21 cellular contexts compared by ENCODE assay signal in the genomic region with DNA sequence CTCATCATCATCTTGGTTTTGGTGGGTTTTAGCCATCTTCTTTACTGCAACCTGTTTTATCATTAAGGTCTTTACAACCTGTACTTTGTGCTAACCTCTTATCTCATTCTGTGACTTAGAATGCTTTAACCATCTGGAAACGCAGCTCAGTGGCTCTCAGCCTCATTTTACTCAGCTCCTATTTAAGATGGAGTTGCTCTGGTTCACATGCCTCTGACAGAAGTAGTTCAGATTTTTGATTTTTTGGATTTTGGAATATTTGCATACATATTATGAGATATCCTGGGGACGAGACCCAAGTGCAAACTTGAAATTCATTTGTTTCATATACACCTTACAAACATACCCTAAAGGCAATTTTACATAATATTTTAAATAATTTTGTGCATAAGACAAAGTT. TPM values are rescaled to one million over a fixed set of nuclear protein-coding genes. Genes with fewer than 3 reads are reported as not detected.
DNase-seq lines count a peak whose midpoint lies in the region; ATAC-seq and TF ChIP-seq lines count a peak whose summit lies in the region.
"Had no signal": no experiment of that assay in that cellular context is flagged by ENCODE, and none has a peak within 500 bp of the region (broad histone marks: within the 10 kb centered on the region; RNA-seq: fewer than 3 reads in every experiment).

No MANE protein-coding gene starts in this region.

- peaks cover 44% of the 10 kb centered on the region for H3K36me3 Mint-ChIP-seq in activated naive CD4-positive, alpha-beta T cell treated with anti-CD3 and anti-CD28 coated beads for 36 hours (ENCODE audit: low read depth)
- peaks cover 66% of the 10 kb centered on the region for H3K36me3 Mint-ChIP-seq in activated naive CD4-positive, alpha-beta T cell treated with anti-CD3 and anti-CD28 coated beads, Interleukin-2, amount 10 ng/mL, durations not matched to agents 7 days and 5 days
- H3K36me3 Mint-ChIP-seq in GM23338 (ENCODE audit: low read depth): peaks cover 46% of the 10 kb centered on the region
- H3K36me3 Mint-ChIP-seq in activated naive CD8-positive, alpha-beta T cell treated with anti-CD3 and anti-CD28 coated beads for 36 hours: peaks cover 54% of the 10 kb centered on the region
- peaks cover 39 to 54% of the 10 kb centered on the region in 2 donors for H3K36me3 Mint-ChIP-seq in stimulated activated naive B cell treated with anti-CD40 and anti-IgM and Interleukin-4, amounts not matched to agents 10 μg/mL and 1 μg/mL and 100 μg/mL, for 72 hours

- no peak for DNase-seq in activated naive CD4-positive, alpha-beta T cell treated with anti-CD3 and anti-CD28 coated beads for 36 hours
- no peak for DNase-seq in activated naive CD4-positive, alpha-beta T cell treated with anti-CD3 and anti-CD28 coated beads, Interleukin-2, amount 10 ng/mL, durations not matched to agents 7 days and 5 days
- DNase-seq in GM23338 (ENCODE audit: low spot score) (no peak), NCI-H2107 treated with DMSO at 0.1 percent for 48 hours (lab: John Stamatoyannopoulos, UW; ENCODE audit: unreplicated experiment) (no peak)
- no peak for DNase-seq in activated naive CD8-positive, alpha-beta T cell treated with anti-CD3 and anti-CD28 coated beads for 36 hours
- no peak for DNase-seq in stimulated activated naive B cell treated with anti-CD40 and anti-IgM and Interleukin-4, amounts not matched to agents 10 μg/mL and 1 μg/mL and 100 μg/mL, for 72 hours
- DNase-seq: 8988T, COR-L47, DMS153, HFFc6, Kasumi-1, MM.1S, NCI-H1092 treated with DMSO at 0.1 percent for 48 hours, NCI-H1694, NCI-H345, NCI-H526 treated with DMSO at 0.1 percent for 48 hours, SHP77 had no signal

- peak overlapping the region; percentile 30 for H3K27ac Mint-ChIP-seq in activated naive CD4-positive, alpha-beta T cell treated with anti-CD3 and anti-CD28 coated beads for 36 hours
- no peak overlapping the region for H3K27ac Mint-ChIP-seq in activated naive CD4-positive, alpha-beta T cell treated with anti-CD3 and anti-CD28 coated beads, Interleukin-2, amount 10 ng/mL, durations not matched to agents 7 days and 5 days
- H3K27ac Mint-ChIP-seq in GM23338: no peak overlapping the region
- peak overlapping the region; percentile 50 for H3K27ac Mint-ChIP-seq in activated naive CD8-positive, alpha-beta T cell treated with anti-CD3 and anti-CD28 coated beads for 36 hours
- peak overlapping the region; percentile 25 for H3K27ac Mint-ChIP-seq in stimulated activated naive B cell treated with anti-CD40 and anti-IgM and Interleukin-4, amounts not matched to agents 10 μg/mL and 1 μg/mL and 100 μg/mL, for 72 hours
- H3K27ac Mint-ChIP-seq: HFFc6 had no signal

- intact Hi-C loops in activated naive CD4-positive, alpha-beta T cell treated with anti-CD3 and anti-CD28 coated beads for 36 hours (cut with micrococcal nuclease): no loop called here

- H3K27ac ChIP-seq in GM23338 (ENCODE audit: low read depth): 0 out of 2 replicates have a peak overlapping the region, but pooled peaks have one; percentile 21
- H3K27ac ChIP-seq: BLaER1 had no signal

- no peaks in the 10 kb centered on the region for H3K9me3 Mint-ChIP-seq in activated naive CD4-positive, alpha-beta T cell treated with anti-CD3 and anti-CD28 coated beads for 36 hours
- H3K9me3 Mint-ChIP-seq in activated naive CD4-positive, alpha-beta T cell treated with anti-CD3 and anti-CD28 coated beads, Interleukin-2, amount 10 ng/mL, durations not matched to agents 7 days and 5 days: peaks cover 2% of the 10 kb centered on the region
- no peaks in the 10 kb centered on the region for H3K9me3 Mint-ChIP-seq in GM23338
- H3K9me3 Mint-ChIP-seq in activated naive CD8-positive, alpha-beta T cell treated with anti-CD3 and anti-CD28 coated beads for 36 hours: no peaks in the 10 kb centered on the region
- H3K9me3 Mint-ChIP-seq in stimulated activated naive B cell treated with anti-CD40 and anti-IgM and Interleukin-4, amounts not matched to agents 10 μg/mL and 1 μg/mL and 100 μg/mL, for 72 hours: peaks cover 0 to 6% of the 10 kb centered on the region in 2 donors
- H3K9me3 Mint-ChIP-seq: HFFc6 had no signal

- no peak overlapping the region for H3K4me3 ChIP-seq in GM23338
- H3K4me3 ChIP-seq: BLaER1 had no signal

- H3K4me1 Mint-ChIP-seq in activated naive CD4-positive, alpha-beta T cell treated with anti-CD3 and anti-CD28 coated beads for 36 hours (ENCODE audit: low read depth): peaks cover 52% of the 10 kb centered on the region
- H3K4me1 Mint-ChIP-seq in activated naive CD4-positive, alpha-beta T cell treated with anti-CD3 and anti-CD28 coated beads, Interleukin-2, amount 10 ng/mL, durations not matched to agents 7 days and 5 days: peaks cover 44% of the 10 kb centered on the region
- H3K4me1 Mint-ChIP-seq in GM23338: peaks cover 25% of the 10 kb centered on the region
- peaks cover 48% of the 10 kb centered on the region for H3K4me1 Mint-ChIP-seq in activated naive CD8-positive, alpha-beta T cell treated with anti-CD3 and anti-CD28 coated beads for 36 hours
- peaks cover 29 to 51% of the 10 kb centered on the region in 2 donors for H3K4me1 Mint-ChIP-seq in stimulated activated naive B cell treated with anti-CD40 and anti-IgM and Interleukin-4, amounts not matched to agents 10 μg/mL and 1 μg/mL and 100 μg/mL, for 72 hours

- H3K4me2 ChIP-seq in GM23338: no peak overlapping the region
- H3K4me2 ChIP-seq: BLaER1 had no signal

- no peak overlapping the region for H2AFZ ChIP-seq in GM23338

- no peak for TF ChIP-seq CTCF in GM23338 (conservative IDR thresholded peaks at IDR 0.05; ENCODE audit: low read depth in 2 of 2)

- no peak overlapping the region for H3K4me3 Mint-ChIP-seq in activated naive CD4-positive, alpha-beta T cell treated with anti-CD3 and anti-CD28 coated beads for 36 hours
- no peak overlapping the region for H3K4me3 Mint-ChIP-seq in activated naive CD4-positive, alpha-beta T cell treated with anti-CD3 and anti-CD28 coated beads, Interleukin-2, amount 10 ng/mL, durations not matched to agents 7 days and 5 days
- H3K4me3 Mint-ChIP-seq in GM23338: no peak overlapping the region
- no peak overlapping the region for H3K4me3 Mint-ChIP-seq in activated naive CD8-positive, alpha-beta T cell treated with anti-CD3 and anti-CD28 coated beads for 36 hours
- no peak overlapping the region for H3K4me3 Mint-ChIP-seq in stimulated activated naive B cell treated with anti-CD40 and anti-IgM and Interleukin-4, amounts not matched to agents 10 μg/mL and 1 μg/mL and 100 μg/mL, for 72 hours
- H3K4me3 Mint-ChIP-seq: HFFc6 had no signal

- H3K9me2 ChIP-seq in GM23338 (ENCODE audit: insufficient read depth): no peaks in the 10 kb centered on the region

- peaks cover 50% of the 10 kb centered on the region for H4K20me1 ChIP-seq in GM23338 (replicated peaks; ENCODE audit: insufficient read depth)

- H3F3A ChIP-seq in GM23338 (replicated peaks; ENCODE audit: low read depth): no peaks in the 10 kb centered on the region

- H3K36me3 ChIP-seq in GM23338 (ENCODE audit: insufficient read depth): peaks cover 13% of the 10 kb centered on the region

- no peaks in the 10 kb centered on the region for H3K27me3 Mint-ChIP-seq in activated naive CD4-positive, alpha-beta T cell treated with anti-CD3 and anti-CD28 coated beads for 36 hours (ENCODE audit: low read depth)
- no peaks in the 10 kb centered on the region for H3K27me3 Mint-ChIP-seq in activated naive CD4-positive, alpha-beta T cell treated with anti-CD3 and anti-CD28 coated beads, Interleukin-2, amount 10 ng/mL, durations not matched to agents 7 days and 5 days
- peaks cover 1% of the 10 kb centered on the region for H3K27me3 Mint-ChIP-seq in GM23338 (ENCODE audit: insufficient read depth, low read depth, poor library complexity)
- no peaks in the 10 kb centered on the region for H3K27me3 Mint-ChIP-seq in activated naive CD8-positive, alpha-beta T cell treated with anti-CD3 and anti-CD28 coated beads for 36 hours
- no peaks in the 10 kb centered on the region for H3K27me3 Mint-ChIP-seq in stimulated activated naive B cell treated with anti-CD40 and anti-IgM and Interleukin-4, amounts not matched to agents 10 μg/mL and 1 μg/mL and 100 μg/mL, for 72 hours

- peaks cover 100% of the 10 kb centered on the region for H3K79me2 ChIP-seq in GM23338 (replicated peaks; ENCODE audit: insufficient read depth)

- no peaks in the 10 kb centered on the region for H3K27me3 ChIP-seq in GM23338 (ENCODE audit: insufficient read depth)
- H3K27me3 ChIP-seq: BLaER1 had no signal

- CTCF ChIA-PET in activated naive CD4-positive, alpha-beta T cell treated with anti-CD3 and anti-CD28 coated beads for 36 hours (lab: Charles Lee): interaction anchor here (0.6 kb wide), 1 partner anchor 61 kb away, joined by 3 read pairs; no protein-coding TSS in a partner anchor
- CTCF ChIA-PET in activated naive CD4-positive, alpha-beta T cell treated with anti-CD3 and anti-CD28 coated beads, Interleukin-2, amount 10 ng/mL, durations not matched to agents 7 days and 5 days (lab: Charles Lee): no interaction called here

- peaks cover 55% of the 10 kb centered on the region for H3K4me1 ChIP-seq in GM23338 (ENCODE audit: insufficient read depth)

- ATAC-seq in GM23338 (no peak), HG03520 (IDR thresholded peaks at IDR 0.05; ENCODE audit: unreplicated experiment) (no peak)
- no peak for ATAC-seq in stimulated activated naive B cell treated with anti-CD40 and anti-IgM and Interleukin-4, amounts not matched to agents 10 μg/mL and 1 μg/mL and 100 μg/mL, for 72 hours (replicated peaks)
- ATAC-seq in activated CD4-positive, CD25-positive, alpha-beta regulatory T cell treated with anti-CD3 and anti-CD28 coated beads, Interleukin-2, amount 50 U/mL, for 24 hours: no peak
- ATAC-seq: SK-N-SH treated with all-trans-retinoic acid at 6 μM for 48 hours had no signal

TF ChIP-seq in GM23338, 12 proteins besides CTCF, POLR2A, EP300 and RAD21 (continues in another document):
- no peak for TF ChIP-seq ZNF114 (CRISPR knock-in tag; IDR thresholded peaks at IDR 0.05)
- TF ChIP-seq JUNB (IDR thresholded peaks at IDR 0.05; ENCODE audit: unreplicated experiment): no peak
- no peak for TF ChIP-seq NANOG (IDR thresholded peaks at IDR 0.05; ENCODE audit: borderline replicate concordance)
- no peak for TF ChIP-seq ZNF331 (CRISPR knock-in tag; IDR thresholded peaks at IDR 0.05; ENCODE audit: low read depth)
- no peak for TF ChIP-seq EZH2phosphoT487 (IDR thresholded peaks at IDR 0.05; ENCODE audit: unreplicated experiment)
- TF ChIP-seq POLR2AphosphoS5 (IDR thresholded peaks at IDR 0.05; ENCODE audit: low read depth): no peak

RNA-seq across cellular contexts. Expression of a gene that starts 10.7 kb away (rescaled TPM):
- total RNA-seq in activated naive CD4-positive, alpha-beta T cell treated with anti-CD3 and anti-CD28 coated beads for 36 hours: 100 to 1,000 TPM; 105 to 110 TPM
- 234 and 281 TPM in 2 replicates for total RNA-seq in GM23338 (2014; rRNA removed; shearing (Covaris generic))
- 91.1 and 114 TPM in 2 replicates for polyA plus RNA-seq in GM23338 (2016; fragmentation: Nextera tagmentation; extraction: Ambion mirVana)
- total RNA-seq in activated naive CD8-positive, alpha-beta T cell treated with anti-CD3 and anti-CD28 coated beads for 36 hours: 100 to 1,000 TPM; 255 to 260 TPM

Comparison
In these comparisons a context has a peak if more than half of its experiments do, and no peak if none do; other contexts are left out.
1. H3K27ac Mint-ChIP-seq: peak in activated naive CD4-positive, alpha-beta T cell treated with anti-CD3 and anti-CD28 coated beads for 36 hours (single experiment), activated naive CD8-positive, alpha-beta T cell treated with anti-CD3 and anti-CD28 coated beads for 36 hours (single experiment) and stimulated activated naive B cell treated with anti-CD40 and anti-IgM and Interleukin-4, amounts not matched to agents 10 μg/mL and 1 μg/mL and 100 μg/mL, for 72 hours (single experiment); none in activated naive CD4-positive, alpha-beta T cell treated with anti-CD3 and anti-CD28 coated beads, Interleukin-2, amount 10 ng/mL, durations not matched to agents 7 days and 5 days (single experiment) and GM23338 (single experiment).